ENCODE assay signal across 11 cellular contexts in the genomic region with DNA sequence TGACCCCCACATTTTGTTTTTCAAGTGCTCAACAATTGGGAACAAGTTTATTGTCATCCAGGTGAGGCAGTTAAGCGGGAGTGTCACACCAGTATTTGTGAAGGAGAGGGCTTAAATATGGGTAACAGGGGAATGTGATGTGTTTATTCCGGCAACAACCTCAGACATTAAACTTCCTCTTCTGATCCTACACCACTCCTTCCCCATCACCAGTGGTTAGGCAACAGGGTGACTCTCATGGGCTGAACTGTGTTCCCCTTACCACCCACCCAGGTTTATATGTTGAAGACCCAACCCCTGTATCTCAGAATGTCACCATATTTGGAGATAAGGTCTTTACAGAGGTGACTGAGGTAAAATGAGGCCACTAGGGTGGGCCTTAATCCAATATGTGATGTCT. TPM values are rescaled to one million over a fixed set of nuclear protein-coding genes. Genes with fewer than 3 reads are reported as not detected.
A peak's percentile ranks its signal among the peaks of the same experiment; 100 is the strongest.
DNase-seq lines count a peak whose midpoint lies in the region; ATAC-seq and TF ChIP-seq lines count a peak whose summit lies in the region.
"Had no signal": no experiment of that assay in that cellular context is flagged by ENCODE, and none has a peak within 500 bp of the region (broad histone marks: within the 10 kb centered on the region; RNA-seq: fewer than 3 reads in every experiment).

No MANE protein-coding gene starts in this region.

- TF ChIP-seq CTCF in nephron progenitor cell (IDR thresholded peaks at IDR 0.05) = no peak

- H3K4me1 Mint-ChIP-seq in T-helper 1 cell treated with Interleukin-12 subunit alpha and Interleukin-12 subunit beta and Interleukin-4 antibody, amounts not matched to agents 30 μg/mL and 1 μg/mL, for 36 hours (ENCODE audit: low read depth) = peaks cover 5% of the 10 kb centered on the region
- peaks cover 9% of the 10 kb centered on the region for H3K4me1 Mint-ChIP-seq in activated naive CD8-positive, alpha-beta T cell treated with anti-CD3 and anti-CD28 coated beads, Interleukin-2, amount 10 ng/mL, durations not matched to agents 7 days and 5 days
- H3K4me1 Mint-ChIP-seq in nephron progenitor cell = peaks cover 34% of the 10 kb centered on the region

- no peak overlapping the region for H3K27ac Mint-ChIP-seq in T-helper 1 cell treated with Interleukin-12 subunit alpha and Interleukin-12 subunit beta and Interleukin-4 antibody, amounts not matched to agents 30 μg/mL and 1 μg/mL, for 36 hours
- no peak overlapping the region for H3K27ac Mint-ChIP-seq in activated naive CD8-positive, alpha-beta T cell treated with anti-CD3 and anti-CD28 coated beads, Interleukin-2, amount 10 ng/mL, durations not matched to agents 7 days and 5 days
- H3K27ac Mint-ChIP-seq in nephron progenitor cell = no peak overlapping the region

- no peaks in the 10 kb centered on the region for H3K9me3 Mint-ChIP-seq in T-helper 1 cell treated with Interleukin-12 subunit alpha and Interleukin-12 subunit beta and Interleukin-4 antibody, amounts not matched to agents 30 μg/mL and 1 μg/mL, for 36 hours
- H3K9me3 Mint-ChIP-seq in activated naive CD8-positive, alpha-beta T cell treated with anti-CD3 and anti-CD28 coated beads, Interleukin-2, amount 10 ng/mL, durations not matched to agents 7 days and 5 days = no peaks in the 10 kb centered on the region
- peaks cover 10% of the 10 kb centered on the region for H3K9me3 Mint-ChIP-seq in nephron progenitor cell

- no peaks in the 10 kb centered on the region for H3K36me3 Mint-ChIP-seq in T-helper 1 cell treated with Interleukin-12 subunit alpha and Interleukin-12 subunit beta and Interleukin-4 antibody, amounts not matched to agents 30 μg/mL and 1 μg/mL, for 36 hours (ENCODE audit: low read depth)
- no peaks in the 10 kb centered on the region for H3K36me3 Mint-ChIP-seq in activated naive CD8-positive, alpha-beta T cell treated with anti-CD3 and anti-CD28 coated beads, Interleukin-2, amount 10 ng/mL, durations not matched to agents 7 days and 5 days
- H3K36me3 Mint-ChIP-seq in nephron progenitor cell (ENCODE audit: low read depth) = peaks cover 3% of the 10 kb centered on the region

- H3K27me3 Mint-ChIP-seq in T-helper 1 cell treated with Interleukin-12 subunit alpha and Interleukin-12 subunit beta and Interleukin-4 antibody, amounts not matched to agents 30 μg/mL and 1 μg/mL, for 36 hours (ENCODE audit: low read depth) = peaks cover 9% of the 10 kb centered on the region
- peaks cover 15% of the 10 kb centered on the region for H3K27me3 Mint-ChIP-seq in activated naive CD8-positive, alpha-beta T cell treated with anti-CD3 and anti-CD28 coated beads, Interleukin-2, amount 10 ng/mL, durations not matched to agents 7 days and 5 days
- H3K27me3 Mint-ChIP-seq in nephron progenitor cell (ENCODE audit: low read depth, poor library complexity) = peaks cover 30% of the 10 kb centered on the region

- DNase-seq in T-helper 1 cell (no peak), KBM-7 (peak; percentile 54), nephron progenitor cell (no peak), glomerular visceral epithelial cell (ENCODE audit: extremely low spot score) (no peak), NCI-H1092 (lab: John Stamatoyannopoulos, UW) (no peak), GOT3 (lab: John Stamatoyannopoulos, UW) (no peak)
- no peak for DNase-seq in activated naive CD8-positive, alpha-beta T cell treated with anti-CD3 and anti-CD28 coated beads, Interleukin-2, amount 10 ng/mL, durations not matched to agents 7 days and 5 days
- DNase-seq: islet precursor cell; NK-92 treated with Interleukin-12 subunit alpha and Interleukin-12 subunit beta, amount 100 ng/mL, for 24 hours; stimulated activated CD4-positive, alpha-beta T cell treated with anti-CD3 and anti-CD28 coated beads, Interleukin-4, amount 100 ng/mL, for 1 hour had no signal

- in situ Hi-C loops in KBM-7 (cut with MboI; ENCODE audit: low pct_unique_long_range_greater_than_20kb, low sequenced_read_pairs) = no loop called here

- POLR2A ChIA-PET in activated naive CD8-positive, alpha-beta T cell treated with anti-CD3 and anti-CD28 coated beads, Interleukin-2, amount 10 ng/mL, durations not matched to agents 7 days and 5 days (lab: Charles Lee) = no interaction called here

- H3K4me3 Mint-ChIP-seq in T-helper 1 cell treated with Interleukin-12 subunit alpha and Interleukin-12 subunit beta and Interleukin-4 antibody, amounts not matched to agents 30 μg/mL and 1 μg/mL, for 36 hours = peak overlapping the region; percentile 76
- peak overlapping the region; percentile 82 for H3K4me3 Mint-ChIP-seq in activated naive CD8-positive, alpha-beta T cell treated with anti-CD3 and anti-CD28 coated beads, Interleukin-2, amount 10 ng/mL, durations not matched to agents 7 days and 5 days
- peak overlapping the region; percentile 79 for H3K4me3 Mint-ChIP-seq in nephron progenitor cell

- ATAC-seq in activated naive CD8-positive, alpha-beta T cell treated with anti-CD3 and anti-CD28 coated beads, Interleukin-2, amount 10 ng/mL, durations not matched to agents 7 days and 5 days (ENCODE audit: low read depth) = no peak

RNA-seq across cellular contexts. Expression of a gene that starts 52.1 kb away (rescaled TPM):
- total RNA-seq in activated naive CD8-positive, alpha-beta T cell treated with anti-CD3 and anti-CD28 coated beads, Interleukin-2, amount 10 ng/mL, durations not matched to agents 7 days and 5 days = not detected

RNA-seq across cellular contexts. Expression of a gene that starts 58.3 kb away (rescaled TPM):
- total RNA-seq in activated naive CD8-positive, alpha-beta T cell treated with anti-CD3 and anti-CD28 coated beads, Interleukin-2, amount 10 ng/mL, durations not matched to agents 7 days and 5 days = 10 to 100 TPM; 16.4 to 18.4 TPM
